ENCODE assay signal across 8 cellular contexts in the genomic region with DNA sequence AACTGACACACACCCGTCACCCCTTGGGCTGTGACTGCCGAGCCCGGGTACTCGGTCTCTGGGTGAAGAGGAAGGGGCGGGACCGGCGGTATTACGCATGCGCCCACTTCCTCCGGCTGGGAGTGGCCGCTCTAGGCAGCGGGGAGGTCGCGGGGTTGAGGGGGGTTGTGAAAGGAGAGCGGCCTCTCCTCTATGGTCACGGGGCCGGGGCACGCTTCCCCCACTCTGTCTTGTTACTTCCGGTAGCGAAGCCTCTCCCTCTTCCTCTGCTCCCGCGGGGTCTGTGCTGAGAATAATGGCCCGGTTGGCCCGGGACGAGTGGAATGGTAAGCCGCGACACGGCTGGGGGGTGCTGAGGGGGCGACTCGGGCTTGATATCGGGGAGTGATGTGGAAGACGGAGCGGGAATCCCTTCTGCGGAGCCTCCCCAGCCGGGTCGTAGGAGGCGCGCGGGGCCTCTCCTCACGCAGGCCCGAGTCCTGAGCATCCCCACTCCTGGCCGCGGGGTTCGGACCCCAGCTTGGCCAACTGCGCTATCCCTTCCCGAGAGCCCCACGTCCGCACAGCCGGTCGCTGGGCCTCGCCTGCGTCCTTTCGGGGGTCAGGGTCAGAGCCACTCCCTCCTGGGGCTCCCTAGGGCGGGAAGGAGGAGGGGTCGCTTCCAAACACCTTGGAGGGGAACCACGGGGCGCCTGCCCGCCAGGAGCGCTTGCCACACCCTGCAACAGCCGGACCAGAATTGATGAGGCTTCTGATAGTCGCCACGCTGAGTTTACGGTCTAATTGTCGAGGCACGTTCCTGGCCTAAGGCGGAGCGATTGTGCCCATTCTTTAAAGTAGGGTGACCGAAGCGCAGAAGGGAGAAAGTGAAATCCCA. TPM values are rescaled to one million over a fixed set of nuclear protein-coding genes. Genes with fewer than 3 reads are reported as not detected.
DNase-seq lines count a peak whose midpoint lies in the region; ATAC-seq and TF ChIP-seq lines count a peak whose summit lies in the region.

A gene with protein sequence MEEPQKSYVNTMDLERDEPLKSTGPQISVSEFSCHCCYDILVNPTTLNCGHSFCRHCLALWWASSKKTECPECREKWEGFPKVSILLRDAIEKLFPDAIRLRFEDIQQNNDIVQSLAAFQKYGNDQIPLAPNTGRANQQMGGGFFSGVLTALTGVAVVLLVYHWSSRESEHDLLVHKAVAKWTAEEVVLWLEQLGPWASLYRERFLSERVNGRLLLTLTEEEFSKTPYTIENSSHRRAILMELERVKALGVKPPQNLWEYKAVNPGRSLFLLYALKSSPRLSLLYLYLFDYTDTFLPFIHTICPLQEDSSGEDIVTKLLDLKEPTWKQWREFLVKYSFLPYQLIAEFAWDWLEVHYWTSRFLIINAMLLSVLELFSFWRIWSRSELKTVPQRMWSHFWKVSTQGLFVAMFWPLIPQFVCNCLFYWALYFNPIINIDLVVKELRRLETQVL (plus strand): TSS at position 259 of the 877 bp plus-strand sequence. CDS start 11,396 bp downstream, outside the sequence.

- intact Hi-C loops in colonic mucosa (cut with DNase I), result no loop called here

- H3K4me3 ChIP-seq in BE2C (ENCODE audit: low read depth, low read length) (peak within 1 kb of the TSS; percentile 78), colonic mucosa (peak within 1 kb of the TSS; percentile 82)

- H3K4me1 ChIP-seq in BE2C, result no peaks in the 10 kb centered on the region
- H3K4me1 ChIP-seq in colonic mucosa, result peaks cover 8% of the 10 kb centered on the region

- TF ChIP-seq CTCF in BE2C (IDR thresholded peaks at IDR 0.05; ENCODE audit: low read depth, low read length), result no peak
- no peak for TF ChIP-seq CTCF in colonic mucosa (IDR thresholded peaks at IDR 0.05)

- H3K9ac ChIP-seq in colonic mucosa (ENCODE audit: low read depth in 2 of 2, low read length in 2 of 2), result peak within 1 kb of the TSS; percentile 99

- H3K36me3 ChIP-seq in BE2C, result peaks cover 7% of the 10 kb centered on the region
- no peaks in the 10 kb centered on the region for H3K36me3 ChIP-seq in colonic mucosa

- peak; percentile 75 for ATAC-seq in HG03460 (IDR thresholded peaks at IDR 0.05; ENCODE audit: unreplicated experiment)

- DNase-seq in BE2C (peak; percentile 99), GM19240 (ENCODE audit: insufficient read length, low spot score) (peak; percentile 83), NCI-H526 (lab: John Stamatoyannopoulos, UW) (peak; percentile 96 to 98), colonic mucosa (peak; percentile 99)
- DNase-seq in activated CD4-positive, alpha-beta T cell treated with anti-CD3 and anti-CD28 coated beads for 48 hours, result peak; percentile 99
- DNase-seq in stimulated activated CD4-positive, alpha-beta T cell treated with anti-CD3 and anti-CD28 coated beads, Interleukin-1b, Interleukin-23, amount 100 ng/mL, for 4 hours (ENCODE audit: low read depth in 2 of 2), result peak; percentile 98 to 99

- H3K27me3 ChIP-seq in BE2C (no peaks in the 10 kb centered on the region), colonic mucosa (no peaks in the 10 kb centered on the region), layer of hippocampus (ENCODE audit: control insufficient read depth, insufficient read depth, low read length) (no peaks in the 10 kb centered on the region)

- H3K27ac ChIP-seq in colonic mucosa (peak within 1 kb of the TSS; percentile 96), layer of hippocampus (ENCODE audit: low read depth, low read length) (peak within 1 kb of the TSS; percentile 83)

- H3K9me3 ChIP-seq in BE2C (no peaks in the 10 kb centered on the region), colonic mucosa (no peaks in the 10 kb centered on the region)

RNA-seq across cellular contexts. Expression of the gene that starts here (rescaled TPM):
- 63.6 TPM for polyA plus RNA-seq in BE2C (2012; ENCODE audit: insufficient read depth, insufficient read length, low read depth)
- total RNA-seq in colonic mucosa, result 10 to 100 TPM; 37.3 to 72.2 TPM

Comparison
In these comparisons a context has a peak if more than half of its experiments do, and no peak if none do; other contexts are left out.
1. Peak in every context shown above with its lines: DNase-seq, ATAC-seq, H3K4me3 ChIP-seq and H3K27ac ChIP-seq.